ENCODE assay signal across 11 cellular contexts in genomic region chr2:110885256-110885655, GRCh38.
"Had no signal": no experiment of that assay in that cellular context is flagged by ENCODE, and none has a peak within 500 bp of the region (broad histone marks: within the 10 kb centered on the region; RNA-seq: fewer than 3 reads in every experiment).

No MANE protein-coding gene starts in this region.

- H3K4me2 ChIP-seq: GM23338 had no signal

- H3K36me3 ChIP-seq: HAP-1 had no signal

- H3K4me1 ChIP-seq: HAP-1 had no signal

- FAIRE-seq: H1, H54 had no signal

- H3K9me3 Mint-ChIP-seq: HFFc6 had no signal

- H3K4me3 Mint-ChIP-seq: GM23338, H9, HFFc6 had no signal

- H2AFZ ChIP-seq: GM23248, GM23338 had no signal

- ATAC-seq: GM23338, HCT116 had no signal

- H3K4me3 ChIP-seq: GM23248, GM23338, HAP-1 had no signal

- H3K9me3 ChIP-seq: HAP-1 had no signal

- H3K9ac ChIP-seq: GM23248 had no signal

- H3K27ac ChIP-seq: GM23248 had no signal

- DNase-seq: GM23248, GOT3, H7, H9, HCEC 1CT, HFFc6 had no signal

- H3K27ac Mint-ChIP-seq: HFFc6 had no signal
